In the genomic region with DNA sequence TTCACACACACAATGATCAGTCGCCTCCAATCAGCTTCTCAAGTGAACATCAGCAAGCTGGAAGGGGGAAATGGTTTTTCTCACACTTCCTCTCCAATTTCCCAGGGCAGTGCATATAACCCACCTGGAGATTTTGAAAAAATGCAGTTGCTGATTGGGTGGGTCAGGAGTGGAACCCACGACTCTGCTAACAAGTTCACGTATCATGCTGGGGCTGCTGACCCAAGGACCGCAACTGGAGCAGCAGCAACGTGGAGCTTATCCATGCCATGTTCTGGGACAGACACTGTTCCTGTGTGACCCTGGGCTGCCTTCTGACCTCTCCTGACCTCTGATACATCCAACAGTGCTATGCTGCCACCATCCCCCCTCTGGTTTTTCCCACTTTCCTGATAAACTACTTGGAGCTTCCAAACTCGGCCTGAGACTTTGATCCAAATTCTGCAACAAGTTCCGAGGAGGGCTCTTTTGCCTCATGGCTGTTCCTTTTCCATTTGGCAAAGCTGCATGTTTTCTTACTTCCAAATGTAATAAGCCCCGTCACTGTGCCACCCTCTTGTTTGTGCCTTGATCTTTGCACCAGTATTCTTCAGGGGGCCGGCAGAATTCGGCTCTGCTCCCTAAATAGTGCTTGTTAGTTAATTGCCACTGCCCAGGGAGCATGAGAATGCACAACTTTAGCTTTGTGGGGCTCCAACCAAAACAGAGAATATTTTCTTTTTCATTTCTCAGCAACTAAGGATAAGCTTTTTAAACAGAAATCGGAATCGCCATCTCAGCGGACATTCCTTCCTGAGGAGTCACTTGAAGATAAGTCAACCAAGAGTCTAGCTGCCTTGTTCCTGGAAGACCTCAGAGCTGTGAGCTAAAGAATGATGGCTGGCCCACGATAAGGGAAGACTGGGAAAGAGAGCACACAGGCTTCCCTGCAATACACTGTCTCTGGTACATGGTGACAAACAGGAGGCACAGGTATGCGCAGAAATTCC, we compare ENCODE assay signal across 10 cellular contexts.
A peak's percentile ranks its signal among the peaks of the same experiment; 100 is the strongest.
DNase-seq lines count a peak whose midpoint lies in the region; ATAC-seq and TF ChIP-seq lines count a peak whose summit lies in the region.
"Had no signal": no experiment of that assay in that cellular context is flagged by ENCODE, and none has a peak within 500 bp of the region (broad histone marks: within the 10 kb centered on the region; RNA-seq: fewer than 3 reads in every experiment).

No MANE protein-coding gene starts in this region.

- peak overlapping the region; percentile 72 for H3K27ac ChIP-seq in DND-41 (ENCODE audit: low read length)
- H3K27ac ChIP-seq in Peyer's patch = peak overlapping the region in 1 of 4 donors; percentile 75
- H3K27ac ChIP-seq in endodermal cell (ENCODE audit: low read depth, low read length) = no peak overlapping the region

- no peak overlapping the region for H3K27ac Mint-ChIP-seq in endodermal cell

- peaks cover 43% of the 10 kb centered on the region for H3K36me3 ChIP-seq in DND-41 (ENCODE audit: insufficient read depth, low read length)
- peaks cover 0 to 52% (median 0%) of the 10 kb centered on the region in 3 donors for H3K36me3 ChIP-seq in Peyer's patch
- H3K36me3 ChIP-seq in endodermal cell (ENCODE audit: control insufficient read depth, insufficient read depth, low read length) = peaks cover 98% of the 10 kb centered on the region

- H4K20me1 ChIP-seq in DND-41 (ENCODE audit: insufficient read depth, low read length) = no peaks in the 10 kb centered on the region

- H3K4me3 Mint-ChIP-seq in endodermal cell = no peak overlapping the region

- no peaks in the 10 kb centered on the region for H3K4me1 Mint-ChIP-seq in endodermal cell

- TF ChIP-seq POLR2A in Peyer's patch (IDR thresholded peaks at IDR 0.05) = no peak

- no peak for DNase-seq in DND-41
- DNase-seq in Peyer's patch = peak in 2 of 3 donors; percentile 7 to 43
- DNase-seq in endodermal cell = peak; percentile 42
- DNase-seq in putamen (ENCODE audit: low spot score) = peak; percentile 49
- no peak for DNase-seq in NCI-H1694 treated with DMSO at 0.1 percent for 48 hours (lab: John Stamatoyannopoulos, UW)
- DNase-seq in glomerular visceral epithelial cell (ENCODE audit: extremely low spot score) = no peak
- DNase-seq: thyroid gland had no signal

- H2AFZ ChIP-seq in DND-41 (ENCODE audit: low read depth, low read length) = no peak overlapping the region

- no peaks in the 10 kb centered on the region for H3K27me3 Mint-ChIP-seq in endodermal cell (ENCODE audit: insufficient read depth)

- peaks cover 72% of the 10 kb centered on the region for H3K36me3 Mint-ChIP-seq in endodermal cell (ENCODE audit: low read depth)

- H3K4me3 ChIP-seq in DND-41 (ENCODE audit: low read depth in 1 of 2, low read length in 2 of 2) (0 out of 4 replicates have a peak overlapping the region, but pooled peaks of 1 of the 2 experiments have one; percentile 41), Peyer's patch (no peak overlapping the region), endodermal cell (ENCODE audit: low read length) (no peak overlapping the region)
- H3K4me3 ChIP-seq: body of pancreas, thyroid gland had no signal

- no peak for ATAC-seq in DND-41 (ENCODE audit: insufficient read depth, low read depth)
- ATAC-seq in GM21367 (IDR thresholded peaks at IDR 0.05; ENCODE audit: unreplicated experiment) = no peak
- ATAC-seq in HG02571 (IDR thresholded peaks at IDR 0.05; ENCODE audit: unreplicated experiment) = no peak
- ATAC-seq: body of pancreas had no signal

- TF ChIP-seq CTCF in DND-41 (IDR thresholded peaks at IDR 0.05; ENCODE audit: borderline replicate concordance, extremely low read depth, low read length, poor library complexity, severe bottlenecking) = no peak
- no peak for TF ChIP-seq CTCF in Peyer's patch (IDR thresholded peaks at IDR 0.05)
- no peak for TF ChIP-seq CTCF in endodermal cell (conservative IDR thresholded peaks at IDR 0.05)

- H3K4me2 ChIP-seq in DND-41 (ENCODE audit: insufficient read depth, low read length) = peak overlapping the region; percentile 59

- WGBS in endodermal cell (ENCODE audit: insufficient coverage in 1 of 2, insufficient read length in 1 of 2), 2 experiments = 92 to 96% methylated on average over 13 to 15 of the region's 15 CpGs

- H3K27me3 ChIP-seq in DND-41 (ENCODE audit: insufficient read depth, low read length, poor library complexity) (no peaks in the 10 kb centered on the region), Peyer's patch (no peaks in the 10 kb centered on the region), endodermal cell (ENCODE audit: control insufficient read depth, insufficient read depth, low read length, poor library complexity, severe bottlenecking) (no peaks in the 10 kb centered on the region)
- H3K27me3 ChIP-seq: body of pancreas, thyroid gland had no signal

- H3K9me3 ChIP-seq in DND-41 (ENCODE audit: insufficient read depth, low read length, severe bottlenecking) = no peaks in the 10 kb centered on the region
- no peaks in the 10 kb centered on the region for H3K9me3 ChIP-seq in Peyer's patch
- H3K9me3 ChIP-seq in endodermal cell (ENCODE audit: control insufficient read depth, low read length) = no peaks in the 10 kb centered on the region
- H3K9me3 ChIP-seq: body of pancreas, thyroid gland had no signal

- H3K4me1 ChIP-seq in DND-41 (ENCODE audit: insufficient read depth, low read length) (peaks cover 28% of the 10 kb centered on the region), Peyer's patch (peaks cover 0 to 7% (median 0%) of the 10 kb centered on the region in 4 donors), endodermal cell (ENCODE audit: control insufficient read depth, insufficient read depth, low read length) (no peaks in the 10 kb centered on the region)

- H3K79me2 ChIP-seq in DND-41 (ENCODE audit: insufficient read depth, low read length) = no peaks in the 10 kb centered on the region

- no peak overlapping the region; the same call in 1 of the 2 replicates for H3K9ac ChIP-seq in DND-41 (ENCODE audit: low read depth, low read length)
- H3K9ac ChIP-seq in endodermal cell (ENCODE audit: extremely low read depth, low read length, poor library complexity, severe bottlenecking) = no peak overlapping the region

- H3K9me3 Mint-ChIP-seq in endodermal cell = no peaks in the 10 kb centered on the region

Comparison
In these comparisons a context has a peak if more than half of its experiments do, and no peak if none do; other contexts are left out.
1. DNase-seq: peak in Peyer's patch (2 of 3), endodermal cell (single experiment) and putamen (single experiment); none in DND-41 (single experiment), NCI-H1694 treated with DMSO at 0.1 percent for 48 hours (single experiment) and glomerular visceral epithelial cell (single experiment).